27 cellular contexts compared by ENCODE assay signal in genomic region chr1:164695956-164696665, GRCh38.
DNase-seq lines count a peak whose midpoint lies in the region; ATAC-seq, FAIRE-seq and TF ChIP-seq lines count a peak whose summit lies in the region.
"Had no signal": no experiment of that assay in that cellular context is flagged by ENCODE, and none has a peak within 500 bp of the region (broad histone marks: within the 10 kb centered on the region; RNA-seq: fewer than 3 reads in every experiment).

No MANE protein-coding gene starts in this region.

- DNase-seq in AG08396 (ENCODE audit: low spot score), result peak; percentile 43
- DNase-seq in GM23248, result peak; percentile 90
- DNase-seq in astrocyte (ENCODE audit: low read depth), result peak; percentile 57
- DNase-seq in foreskin keratinocyte, result peak; percentile 75 to 81
- no peak for DNase-seq in posterior cingulate gyrus
- no peak for DNase-seq in HAP-1 (ENCODE audit: low spot score in 2 of 2)
- no peak for DNase-seq in Karpas-422
- DNase-seq: activated CD4-positive, alpha-beta T cell treated with anti-CD3 and anti-CD28 coated beads for 36 hours; activated CD8-positive, alpha-beta memory T cell treated with anti-CD3 and anti-CD28 coated beads for 24 hours; activated T-cell treated with anti-CD3 and anti-CD28 coated beads, Interleukin-2, amount 50 U/mL, for 24 hours; Calu3; glutamatergic neuron; left colon; MM.1S; naive thymus-derived CD4-positive, alpha-beta T cell; NCI-H1417 treated with DMSO at 0.1 percent for 48 hours; NCI-H524 treated with DMSO at 0.1 percent for 48 hours; T-helper 17 cell; upper lobe of right lung had no signal

- FAIRE-seq in astrocyte (lab: Jason Lieb, UNC), result no peak
- FAIRE-seq: G401.6, RCC 7860 had no signal

- H3K27ac Mint-ChIP-seq in astrocyte (ENCODE audit: unreplicated experiment), result no peak overlapping the region
- H3K27ac Mint-ChIP-seq: activated CD4-positive, alpha-beta T cell treated with anti-CD3 and anti-CD28 coated beads for 36 hours; activated T-cell treated with anti-CD3 and anti-CD28 coated beads, Interleukin-2, amount 50 U/mL, for 24 hours; naive thymus-derived CD4-positive, alpha-beta T cell; T-helper 17 cell had no signal

- H3F3A ChIP-seq in GM23248 (ENCODE audit: insufficient read depth), result peaks cover 19% of the 10 kb centered on the region; the same call in 1 of the 2 replicates

- intact Hi-C loops in posterior cingulate gyrus (cut with DNase I), result no loop called here

- peaks cover 31% of the 10 kb centered on the region for H3K79me2 ChIP-seq in GM23248 (ENCODE audit: insufficient read depth)
- H3K79me2 ChIP-seq in astrocyte (ENCODE audit: insufficient read depth, low read length), result peaks cover 3% of the 10 kb centered on the region
- no peaks in the 10 kb centered on the region for H3K79me2 ChIP-seq in Karpas-422 (ENCODE audit: low read length)

- H3K4me3 ChIP-seq in GM23248 (peak overlapping the region; percentile 41), astrocyte (ENCODE audit: insufficient read depth, low read depth, low read length) (no peak overlapping the region), HAP-1 (no peak overlapping the region), Karpas-422 (ENCODE audit: low read length) (no peak overlapping the region)
- H3K4me3 ChIP-seq: right atrium auricular region, SK-N-MC, upper lobe of right lung had no signal

- no peak for TF ChIP-seq CTCF in astrocyte (IDR thresholded peaks at IDR 0.05; ENCODE audit: insufficient read depth, low read depth, low read length)
- no peak for TF ChIP-seq CTCF in foreskin keratinocyte (conservative IDR thresholded peaks at IDR 0.05)

- 14 to 15% methylated on average over 5 of the region's 5 CpGs for WGBS in GM23248 (ENCODE audit: low coverage in 1 of 2, low lambda C conversion rate in 2 of 2, missing lambda C conversion rate in 2 of 2), 2 experiments

- H3K9me2 ChIP-seq in GM23248 (ENCODE audit: insufficient read depth), result peaks cover 11% of the 10 kb centered on the region; the same call in 1 of the 2 replicates
- no peaks in the 10 kb centered on the region for H3K9me2 ChIP-seq in Karpas-422 (replicated peaks; ENCODE audit: insufficient read depth, low read length)

- H3K4me2 ChIP-seq in GM23248 (ENCODE audit: unreplicated experiment) (peak overlapping the region; percentile 73), astrocyte (ENCODE audit: low read length) (peak overlapping the region; percentile 20), Karpas-422 (ENCODE audit: low read depth, low read length, poor library complexity, severe bottlenecking) (no peak overlapping the region)

- H2AFZ ChIP-seq in GM23248 (peak overlapping the region; percentile 41), astrocyte (ENCODE audit: low read depth, low read length) (no peak overlapping the region), Karpas-422 (ENCODE audit: low read length) (no peak overlapping the region)

- H3K27me3 ChIP-seq in GM23248 (replicated peaks; ENCODE audit: insufficient read depth) (no peaks in the 10 kb centered on the region), astrocyte (ENCODE audit: insufficient read depth, low read length) (no peaks in the 10 kb centered on the region), foreskin keratinocyte (no peaks in the 10 kb centered on the region), HAP-1 (ENCODE audit: low read depth) (no peaks in the 10 kb centered on the region), Karpas-422 (ENCODE audit: low read length) (no peaks in the 10 kb centered on the region)
- H3K27me3 ChIP-seq: right atrium auricular region, upper lobe of right lung had no signal

- peaks cover 3% of the 10 kb centered on the region for H3K4me1 Mint-ChIP-seq in astrocyte (ENCODE audit: low read depth, unreplicated experiment)
- H3K4me1 Mint-ChIP-seq: activated CD4-positive, alpha-beta T cell treated with anti-CD3 and anti-CD28 coated beads for 36 hours; central memory CD8-positive, alpha-beta T cell; naive thymus-derived CD4-positive, alpha-beta T cell; T-helper 17 cell had no signal

- H3K36me3 ChIP-seq in GM23248 (ENCODE audit: low read depth) (0 out of 2 replicates have a peak, but pooled peaks cover 3% of the 10 kb centered on the region), astrocyte (ENCODE audit: insufficient read depth, low read length) (no peaks in the 10 kb centered on the region), HAP-1 (replicated peaks) (no peaks in the 10 kb centered on the region), Karpas-422 (ENCODE audit: insufficient read depth, low read length) (no peaks in the 10 kb centered on the region)
- H3K36me3 ChIP-seq: right atrium auricular region, upper lobe of right lung had no signal

- no peaks in the 10 kb centered on the region for H3K27me3 Mint-ChIP-seq in astrocyte (ENCODE audit: low read depth, unreplicated experiment)
- H3K27me3 Mint-ChIP-seq: activated CD4-positive, alpha-beta T cell treated with anti-CD3 and anti-CD28 coated beads for 36 hours; activated T-cell treated with anti-CD3 and anti-CD28 coated beads, Interleukin-2, amount 50 U/mL, for 24 hours; central memory CD8-positive, alpha-beta T cell; T-helper 17 cell had no signal

- H3K9me3 ChIP-seq in GM23248 (ENCODE audit: low read depth), result no peaks in the 10 kb centered on the region
- no peaks in the 10 kb centered on the region for H3K9me3 ChIP-seq in astrocyte (ENCODE audit: insufficient read depth, low read depth, low read length)
- no peaks in the 10 kb centered on the region for H3K9me3 ChIP-seq in HAP-1
- H3K9me3 ChIP-seq in Karpas-422 (ENCODE audit: low read length), result no peaks in the 10 kb centered on the region
- H3K9me3 ChIP-seq: right atrium auricular region, upper lobe of right lung had no signal

- in situ Hi-C loops in GM23248 (cut with MboI), result no loop called here
- in situ Hi-C loops in HAP-1 (cut with MboI; ENCODE audit: low sequenced_read_pairs), result no loop called here

- H3K4me1 ChIP-seq in GM23248 (ENCODE audit: insufficient read depth) (peaks cover 18% of the 10 kb centered on the region), astrocyte (ENCODE audit: insufficient read depth, low read length) (peaks cover 3% of the 10 kb centered on the region), foreskin keratinocyte (peaks cover 24% of the 10 kb centered on the region), HAP-1 (no peaks in the 10 kb centered on the region; the same call in 1 of the 2 replicates), Karpas-422 (ENCODE audit: low read length) (no peaks in the 10 kb centered on the region)
- H3K4me1 ChIP-seq: upper lobe of right lung had no signal

- H3K36me3 Mint-ChIP-seq in astrocyte (ENCODE audit: low read depth, unreplicated experiment), result no peaks in the 10 kb centered on the region
- H3K36me3 Mint-ChIP-seq: naive thymus-derived CD4-positive, alpha-beta T cell had no signal

- H4K20me1 ChIP-seq in GM23248 (ENCODE audit: insufficient read depth) (no peaks in the 10 kb centered on the region), astrocyte (ENCODE audit: insufficient read depth, low read length) (no peaks in the 10 kb centered on the region), Karpas-422 (ENCODE audit: insufficient read depth, low read depth, low read length) (no peaks in the 10 kb centered on the region)

- ATAC-seq in foreskin keratinocyte (peak; percentile 91), GM21526 (IDR thresholded peaks at IDR 0.05; ENCODE audit: low FRiP score, unreplicated experiment) (no peak)
- ATAC-seq: activated CD4-positive, alpha-beta T cell treated with anti-CD3 and anti-CD28 coated beads for 36 hours; left colon; naive thymus-derived CD4-positive, alpha-beta T cell; T-helper 17 cell; upper lobe of right lung had no signal

- H3K4me3 Mint-ChIP-seq in astrocyte (ENCODE audit: unreplicated experiment), result no peak overlapping the region
- H3K4me3 Mint-ChIP-seq: activated CD4-positive, alpha-beta T cell treated with anti-CD3 and anti-CD28 coated beads for 36 hours; activated T-cell treated with anti-CD3 and anti-CD28 coated beads, Interleukin-2, amount 50 U/mL, for 24 hours; central memory CD8-positive, alpha-beta T cell; naive thymus-derived CD4-positive, alpha-beta T cell; T-helper 17 cell had no signal

- no peaks in the 10 kb centered on the region for H3K9me3 Mint-ChIP-seq in astrocyte (ENCODE audit: unreplicated experiment)
- H3K9me3 Mint-ChIP-seq: activated T-cell treated with anti-CD3 and anti-CD28 coated beads, Interleukin-2, amount 50 U/mL, for 24 hours; central memory CD8-positive, alpha-beta T cell had no signal

- peak overlapping the region; percentile 49 for H3K9ac ChIP-seq in GM23248
- no peak overlapping the region for H3K9ac ChIP-seq in astrocyte (ENCODE audit: low read length)
- H3K9ac ChIP-seq in Karpas-422 (ENCODE audit: low read length), result no peak overlapping the region

- H3K27ac ChIP-seq in GM23248, result peak overlapping the region; percentile 70
- H3K27ac ChIP-seq in astrocyte (ENCODE audit: low read depth, low read length), result no peak overlapping the region
- H3K27ac ChIP-seq in foreskin keratinocyte, result peak overlapping the region; percentile 77
- no peak overlapping the region for H3K27ac ChIP-seq in Karpas-422 (ENCODE audit: low read length)
- H3K27ac ChIP-seq: C4-2B, HL-60, right atrium auricular region, SK-N-MC, upper lobe of right lung had no signal

Comparison
In these comparisons a context has a peak if more than half of its experiments do, and no peak if none do; other contexts are left out.
1. DNase-seq: peak in AG08396 (single experiment), GM23248 (single experiment), astrocyte (single experiment) and foreskin keratinocyte (2 of 2); none in posterior cingulate gyrus (0 of 10), HAP-1 (0 of 2) and Karpas-422 (single experiment).
2. H3K27ac ChIP-seq: peak in GM23248 (single experiment) and foreskin keratinocyte (single experiment); none in astrocyte (single experiment) and Karpas-422 (single experiment).